ENCODE assay signal across 1 cellular context in genomic region chr11:65013692-65014145, GRCh38.
TF ChIP-seq lines count a peak whose summit lies in the region.

No MANE protein-coding gene starts in this region.

TF ChIP-seq in K562, 482 proteins besides CTCF, POLR2A, EP300 and RAD21 (continued from another document and continues in another):
- TF ChIP-seq PBX2 (CRISPR knock-in tag; IDR thresholded peaks at IDR 0.05; ENCODE audit: low read depth) (no peak), PBX2 (tag; conservative IDR thresholded peaks at IDR 0.05; ENCODE audit: low read depth) (no peak), HDAC3 (IDR thresholded peaks at IDR 0.05; ENCODE audit: borderline replicate concordance, partially characterized antibody) (peak; percentile 6), XRCC3 (IDR thresholded peaks at IDR 0.05) (no peak), SFPQ (IDR thresholded peaks at IDR 0.05; ENCODE audit: low read depth, low read length) (no peak), PKNOX1 (IDR thresholded peaks at IDR 0.05) (peak; percentile 70), HDAC8 (tag; IDR thresholded peaks at IDR 0.05) (peak; percentile 32; the same call in 1 of the 2 replicates), MNT (conservative IDR thresholded peaks at IDR 0.05) (peak; percentile 91 to 94), LCOR (CRISPR knock-in tag; IDR thresholded peaks at IDR 0.05) (peak; percentile 74), PHB (CRISPR knock-in tag; IDR thresholded peaks at IDR 0.05) (peak; percentile 27; the same call in 1 of the 2 replicates), ASH1L (IDR thresholded peaks at IDR 0.05; ENCODE audit: borderline replicate concordance, low read depth, partially characterized antibody) (peak; percentile 50), MBD1 (CRISPR knock-in tag; IDR thresholded peaks at IDR 0.05) (no peak), CREB1 (IDR thresholded peaks at IDR 0.05) (no peak; the same call in none of the 2 replicates), CREB1 (CRISPR knock-in tag; IDR thresholded peaks at IDR 0.05) (peak; percentile 80), SMARCB1 (IDR thresholded peaks at IDR 0.05; ENCODE audit: insufficient read length, low read depth) (no peak), E2F3 (CRISPR knock-in tag; IDR thresholded peaks at IDR 0.05) (peak; percentile 57; the same call in 1 of the 2 replicates), RREB1 (CRISPR knock-in tag; IDR thresholded peaks at IDR 0.05) (peak; percentile 16; the same call in 1 of the 2 replicates), PHB2 (IDR thresholded peaks at IDR 0.05; ENCODE audit: low read depth) (no peak), SIN3B (IDR thresholded peaks at IDR 0.05; ENCODE audit: low read depth) (peak; percentile 12; the same call in 1 of the 2 replicates), DACH1 (IDR thresholded peaks at IDR 0.05; ENCODE audit: partially characterized antibody) (peak; percentile 23), EGR1 (conservative IDR thresholded peaks at IDR 0.05) (peak; percentile 70), ZNF253 (CRISPR knock-in tag; conservative IDR thresholded peaks at IDR 0.05) (no peak), MLLT1 (IDR thresholded peaks at IDR 0.05) (peak; percentile 48 to 53; a peak in 3 of 4 replicates), ZNF740 (CRISPR knock-in tag; IDR thresholded peaks at IDR 0.05) (peak; percentile 59; the same call in 1 of the 2 replicates), ZNF740 (tag; IDR thresholded peaks at IDR 0.05) (peak in 1 of 2 experiments; percentile 85; a peak in 2 of 4 replicates), ZNF274 (IDR thresholded peaks at IDR 0.05; ENCODE audit: borderline replicate concordance, low read depth, low read length) (no peak), SMARCA5 (IDR thresholded peaks at IDR 0.05) (peak; percentile 90), ZNF282 (CRISPR knock-in tag; IDR thresholded peaks at IDR 0.05) (peak; percentile 93; the same call in 1 of the 2 replicates), ETS1 (conservative IDR thresholded peaks at IDR 0.05; ENCODE audit: control insufficient read depth, low read depth, low read length) (0 out of 2 replicates have a peak, but pooled peaks have one; percentile 16), ZNF583 (CRISPR knock-in tag; IDR thresholded peaks at IDR 0.05) (no peak), CXXC5 (CRISPR knock-in tag; IDR thresholded peaks at IDR 0.05) (peak; percentile 96), C11orf30 (IDR thresholded peaks at IDR 0.05; ENCODE audit: low read depth) (peak; percentile 61), ZNF699 (CRISPR knock-in tag; IDR thresholded peaks at IDR 0.05; ENCODE audit: insufficient replicate concordance) (no peak), ZBTB17 (CRISPR knock-in tag; IDR thresholded peaks at IDR 0.05) (no peak), FOSL1 (tag; conservative IDR thresholded peaks at IDR 0.05) (peak; percentile 59), XRCC5 (IDR thresholded peaks at IDR 0.05; ENCODE audit: low read depth, low read length) (peak; percentile 77; the same call in 1 of the 2 replicates), MAFK (IDR thresholded peaks at IDR 0.05; ENCODE audit: low read length) (no peak), TARDBP (IDR thresholded peaks at IDR 0.05) (0 out of 2 replicates have a peak, but pooled peaks have one; percentile 54), DMBX1 (CRISPR knock-in tag; IDR thresholded peaks at IDR 0.05; ENCODE audit: borderline replicate concordance) (no peak), PPARD (CRISPR knock-in tag; IDR thresholded peaks at IDR 0.05) (no peak), NCOA1 (IDR thresholded peaks at IDR 0.05; ENCODE audit: low read depth) (peak; percentile 67; the same call in 1 of the 2 replicates), L3MBTL2 (IDR thresholded peaks at IDR 0.05) (peak; percentile 95), TEAD4 (IDR thresholded peaks at IDR 0.05; ENCODE audit: low read length) (no peak), TEAD4 (CRISPR knock-in tag; IDR thresholded peaks at IDR 0.05; ENCODE audit: borderline replicate concordance) (no peak), ZNF24 (IDR thresholded peaks at IDR 0.05) (no peak), FOXK2 (conservative IDR thresholded peaks at IDR 0.05 in 1 of 2, IDR thresholded peaks at IDR 0.05 in 1 of 2; ENCODE audit: low read depth in 2 of 2) (peak; percentile 51 to 52; a peak in 2 of 4 replicates), ZNF384 (IDR thresholded peaks at IDR 0.05; ENCODE audit: low read depth, low read length) (0 out of 2 replicates have a peak, but pooled peaks have one; percentile 2)
